In the genomic region with DNA sequence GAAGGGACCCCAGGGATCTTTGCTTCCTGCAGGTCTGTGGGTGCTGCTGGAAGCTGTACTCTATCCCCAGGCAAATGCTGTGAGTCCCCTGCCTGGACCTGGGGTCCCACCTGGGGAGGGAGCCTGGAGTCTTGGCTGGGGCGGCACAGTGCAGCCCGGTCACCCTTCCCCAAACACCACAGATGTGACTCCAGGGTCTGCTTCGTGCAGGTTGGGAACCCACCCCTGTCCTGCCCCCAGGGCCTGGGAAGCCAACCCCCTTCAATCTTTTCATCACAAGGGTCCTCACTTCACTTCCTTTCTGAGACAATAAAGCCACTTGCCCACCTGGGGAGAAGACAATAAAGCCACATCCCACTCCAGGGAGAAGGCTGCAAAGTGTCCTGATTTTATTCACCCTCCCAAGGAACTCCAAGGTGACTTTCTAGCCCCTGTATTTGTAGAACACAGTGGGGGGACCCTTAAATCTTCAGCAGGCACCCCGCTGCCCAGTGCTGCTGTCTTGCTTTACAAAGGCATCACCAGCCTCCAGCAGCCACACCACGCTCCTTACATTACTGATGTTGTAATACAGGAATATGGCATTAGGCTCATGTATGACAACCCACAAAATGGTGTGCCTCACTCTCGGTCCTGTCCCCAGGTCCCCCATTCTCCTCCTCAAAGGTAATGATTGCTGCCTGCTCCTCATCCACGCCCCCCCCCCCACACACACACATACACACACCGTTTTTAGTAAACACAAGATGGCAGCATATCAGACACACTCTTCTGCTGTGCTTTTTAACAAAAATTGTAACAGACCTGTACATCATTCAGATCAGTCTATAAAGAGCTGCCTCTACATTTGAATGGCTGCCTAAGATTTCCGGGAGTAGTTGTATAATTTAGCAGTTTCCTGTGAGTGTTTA, we compare ENCODE assay signal across 14 cellular contexts. TPM values are rescaled to one million over a fixed set of nuclear protein-coding genes. Genes with fewer than 3 reads are reported as not detected.
DNase-seq lines count a peak whose midpoint lies in the region; ATAC-seq, FAIRE-seq and TF ChIP-seq lines count a peak whose summit lies in the region.
"Had no signal": no experiment of that assay in that cellular context is flagged by ENCODE, and none has a peak within 500 bp of the region (broad histone marks: within the 10 kb centered on the region; RNA-seq: fewer than 3 reads in every experiment).

No MANE protein-coding gene starts in this region.

- H3K27ac ChIP-seq in left lung: no peak overlapping the region
- H3K27ac ChIP-seq: C4-2B, uterus had no signal

- H3K9me3 Mint-ChIP-seq in WTC11 (no peaks in the 10 kb centered on the region), Calu3 (ENCODE audit: low read depth, unreplicated experiment) (no peaks in the 10 kb centered on the region)
- H3K9me3 Mint-ChIP-seq: brain had no signal

- H3K36me3 Mint-ChIP-seq in WTC11 (no peaks in the 10 kb centered on the region), Calu3 (ENCODE audit: insufficient read depth, unreplicated experiment) (no peaks in the 10 kb centered on the region)
- H3K36me3 Mint-ChIP-seq: brain had no signal

- H3K4me3 ChIP-seq in left lung: no peak overlapping the region
- H3K4me3 ChIP-seq: uterus had no signal

- DNase-seq in Right ventricle myocardium superior: peak; percentile 32
- DNase-seq in left ventricle myocardium superior: no peak
- peak; percentile 14 for DNase-seq in WTC11 (ENCODE audit: low spot score)
- peak; percentile 13 to 37 for DNase-seq in left lung
- no peak for DNase-seq in urothelium cell line (ENCODE audit: low spot score)
- DNase-seq in GF-D8 (lab: John Stamatoyannopoulos, UW): no peak
- no peak for DNase-seq in Calu3
- DNase-seq: erythroblast had no signal

- H3K27me3 Mint-ChIP-seq in WTC11 (ENCODE audit: low read depth) (no peaks in the 10 kb centered on the region; the same call in 1 of the 2 replicates), Calu3 (ENCODE audit: unreplicated experiment) (peaks cover 64% of the 10 kb centered on the region)

- intact Hi-C loops in Right ventricle myocardium superior (cut with DNase I) (no loop called here), left ventricle myocardium superior (cut with micrococcal nuclease) (no loop called here), left lung (cut with DNase I) (no loop called here), Calu3 (cut with micrococcal nuclease; ENCODE audit: unreplicated experiment) (no loop called here)

- H3K9me3 ChIP-seq in left lung: no peaks in the 10 kb centered on the region
- H3K9me3 ChIP-seq: uterus had no signal

- TF ChIP-seq CTCF in WTC11 (IDR thresholded peaks at IDR 0.05) (no peak), left lung (IDR thresholded peaks at IDR 0.05) (no peak), Calu3 (IDR thresholded peaks at IDR 0.05; ENCODE audit: unreplicated experiment) (no peak)

- FAIRE-seq in urothelium cell line (lab: Jason Lieb, UNC): peak; percentile 9
- FAIRE-seq: RCC 7860 had no signal

- CTCF ChIA-PET in WTC11 (lab: Charles Lee): interaction anchor here (0.7 to 1.0 kb wide), 2 partner anchors 26 to 30 kb away, joined by 3 to 6 read pairs; a partner anchor contains a TSS
- CTCF ChIA-PET in Calu3 (lab: Charles Lee): interaction anchor here (0.6 kb wide), 1 partner anchor 638 kb away, joined by 5 read pairs; no protein-coding TSS in a partner anchor

- H3K4me3 Mint-ChIP-seq in WTC11 (peak overlapping the region; percentile 5; the same call in 1 of the 2 replicates), Calu3 (ENCODE audit: low read depth, unreplicated experiment) (no peak overlapping the region)

- BruUV-seq in Calu3 (replicated peaks; lab: Mats Ljungman, UMichigan): no TSS peak

- ATAC-seq in Right ventricle myocardium superior (ENCODE audit: poor library complexity) (no peak), left ventricle myocardium superior (no peak), WTC11 (peak; percentile 68), left lung (no peak), HG02678 (IDR thresholded peaks at IDR 0.05; ENCODE audit: unreplicated experiment) (no peak)

- no peaks in the 10 kb centered on the region for H3K36me3 ChIP-seq in left lung
- H3K36me3 ChIP-seq: uterus had no signal

- POLR2A ChIA-PET in WTC11 (lab: Charles Lee): no interaction called here

- H3K27me3 ChIP-seq in left lung: no peaks in the 10 kb centered on the region
- H3K27me3 ChIP-seq: uterus had no signal

- H3K4me1 Mint-ChIP-seq in WTC11 (peaks cover 45% of the 10 kb centered on the region), Calu3 (ENCODE audit: low read depth, unreplicated experiment) (no peaks in the 10 kb centered on the region)

- H3K27ac Mint-ChIP-seq in WTC11 (peak overlapping the region; percentile 58), Calu3 (ENCODE audit: unreplicated experiment) (no peak overlapping the region)

- H3K4me1 ChIP-seq in left lung: no peaks in the 10 kb centered on the region
- H3K4me1 ChIP-seq: uterus had no signal

TF ChIP-seq in WTC11, 78 proteins besides CTCF, POLR2A, EP300 and RAD21:
- TF ChIP-seq, protein P1, sequence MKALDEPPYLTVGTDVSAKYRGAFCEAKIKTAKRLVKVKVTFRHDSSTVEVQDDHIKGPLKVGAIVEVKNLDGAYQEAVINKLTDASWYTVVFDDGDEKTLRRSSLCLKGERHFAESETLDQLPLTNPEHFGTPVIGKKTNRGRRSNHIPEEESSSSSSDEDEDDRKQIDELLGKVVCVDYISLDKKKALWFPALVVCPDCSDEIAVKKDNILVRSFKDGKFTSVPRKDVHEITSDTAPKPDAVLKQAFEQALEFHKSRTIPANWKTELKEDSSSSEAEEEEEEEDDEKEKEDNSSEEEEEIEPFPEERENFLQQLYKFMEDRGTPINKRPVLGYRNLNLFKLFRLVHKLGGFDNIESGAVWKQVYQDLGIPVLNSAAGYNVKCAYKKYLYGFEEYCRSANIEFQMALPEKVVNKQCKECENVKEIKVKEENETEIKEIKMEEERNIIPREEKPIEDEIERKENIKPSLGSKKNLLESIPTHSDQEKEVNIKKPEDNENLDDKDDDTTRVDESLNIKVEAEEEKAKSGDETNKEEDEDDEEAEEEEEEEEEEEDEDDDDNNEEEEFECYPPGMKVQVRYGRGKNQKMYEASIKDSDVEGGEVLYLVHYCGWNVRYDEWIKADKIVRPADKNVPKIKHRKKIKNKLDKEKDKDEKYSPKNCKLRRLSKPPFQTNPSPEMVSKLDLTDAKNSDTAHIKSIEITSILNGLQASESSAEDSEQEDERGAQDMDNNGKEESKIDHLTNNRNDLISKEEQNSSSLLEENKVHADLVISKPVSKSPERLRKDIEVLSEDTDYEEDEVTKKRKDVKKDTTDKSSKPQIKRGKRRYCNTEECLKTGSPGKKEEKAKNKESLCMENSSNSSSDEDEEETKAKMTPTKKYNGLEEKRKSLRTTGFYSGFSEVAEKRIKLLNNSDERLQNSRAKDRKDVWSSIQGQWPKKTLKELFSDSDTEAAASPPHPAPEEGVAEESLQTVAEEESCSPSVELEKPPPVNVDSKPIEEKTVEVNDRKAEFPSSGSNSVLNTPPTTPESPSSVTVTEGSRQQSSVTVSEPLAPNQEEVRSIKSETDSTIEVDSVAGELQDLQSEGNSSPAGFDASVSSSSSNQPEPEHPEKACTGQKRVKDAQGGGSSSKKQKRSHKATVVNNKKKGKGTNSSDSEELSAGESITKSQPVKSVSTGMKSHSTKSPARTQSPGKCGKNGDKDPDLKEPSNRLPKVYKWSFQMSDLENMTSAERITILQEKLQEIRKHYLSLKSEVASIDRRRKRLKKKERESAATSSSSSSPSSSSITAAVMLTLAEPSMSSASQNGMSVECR (CRISPR knock-in tag; IDR thresholded peaks at IDR 0.05; ENCODE audit: borderline replicate concordance): no peak
- TF ChIP-seq SP1 (CRISPR knock-in tag; conservative IDR thresholded peaks at IDR 0.05) (no peak), ZNF423 (CRISPR knock-in tag; IDR thresholded peaks at IDR 0.05) (peak; percentile 62; the same call in 1 of the 2 replicates), NR2C2 (CRISPR knock-in tag; IDR thresholded peaks at IDR 0.05) (no peak)
- TF ChIP-seq, protein P2, sequence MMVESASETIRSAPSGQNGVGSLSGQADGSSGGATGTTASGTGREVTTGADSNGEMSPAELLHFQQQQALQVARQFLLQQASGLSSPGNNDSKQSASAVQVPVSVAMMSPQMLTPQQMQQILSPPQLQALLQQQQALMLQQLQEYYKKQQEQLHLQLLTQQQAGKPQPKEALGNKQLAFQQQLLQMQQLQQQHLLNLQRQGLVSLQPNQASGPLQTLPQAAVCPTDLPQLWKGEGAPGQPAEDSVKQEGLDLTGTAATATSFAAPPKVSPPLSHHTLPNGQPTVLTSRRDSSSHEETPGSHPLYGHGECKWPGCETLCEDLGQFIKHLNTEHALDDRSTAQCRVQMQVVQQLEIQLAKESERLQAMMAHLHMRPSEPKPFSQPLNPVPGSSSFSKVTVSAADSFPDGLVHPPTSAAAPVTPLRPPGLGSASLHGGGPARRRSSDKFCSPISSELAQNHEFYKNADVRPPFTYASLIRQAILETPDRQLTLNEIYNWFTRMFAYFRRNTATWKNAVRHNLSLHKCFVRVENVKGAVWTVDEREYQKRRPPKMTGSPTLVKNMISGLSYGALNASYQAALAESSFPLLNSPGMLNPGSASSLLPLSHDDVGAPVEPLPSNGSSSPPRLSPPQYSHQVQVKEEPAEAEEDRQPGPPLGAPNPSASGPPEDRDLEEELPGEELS (CRISPR knock-in tag; IDR thresholded peaks at IDR 0.05): peak; percentile 25; the same call in 1 of the 2 replicates

RNA-seq across cellular contexts. Expression of a gene that starts 9.9 kb away (rescaled TPM):
- total RNA-seq in Right ventricle myocardium superior: not detected
- total RNA-seq in left ventricle myocardium superior: not detected
- not detected in 3 replicates for total RNA-seq in WTC11 (2021)
- total RNA-seq in left lung: not detected
- total RNA-seq in Calu3 (2022): not detected in 2 replicates
- total RNA-seq: uterus had no signal

RNA-seq across cellular contexts. Expression of a gene that starts 24.9 kb away (rescaled TPM):
- 0.11 TPM for total RNA-seq in Right ventricle myocardium superior
- 0.45 TPM for total RNA-seq in left ventricle myocardium superior
- 4.1 to 6.8 TPM (median 6.4 TPM) in 3 replicates for total RNA-seq in WTC11 (2021)
- 1 to 10 TPM in 1 of 2 donors, under 1 TPM in 1; 0.61 to 3.0 TPM for total RNA-seq in left lung
- 1.1 and 1.3 TPM in 2 replicates for total RNA-seq in Calu3 (2022)
- total RNA-seq: skeletal muscle tissue had no signal

RNA-seq across cellular contexts. Expression of a gene that starts 31.2 kb away (rescaled TPM):
- total RNA-seq in Right ventricle myocardium superior: not detected
- not detected for total RNA-seq in left ventricle myocardium superior
- total RNA-seq in WTC11 (2021): 0.09 TPM in 1 of 3 replicates, not detected in the others
- total RNA-seq in left lung: not detected
- total RNA-seq in Calu3 (2022): not detected in 2 replicates
- total RNA-seq: skeletal muscle tissue had no signal

Comparison
In these comparisons a context has a peak if more than half of its experiments do, and no peak if none do; other contexts are left out.
1. DNase-seq: peak in Right ventricle myocardium superior (single experiment), WTC11 (single experiment) and left lung (2 of 2); none in left ventricle myocardium superior (single experiment), urothelium cell line (single experiment), GF-D8 (single experiment) and Calu3 (single experiment).